ENCODE assay signal across 30 cellular contexts in the genomic region with DNA sequence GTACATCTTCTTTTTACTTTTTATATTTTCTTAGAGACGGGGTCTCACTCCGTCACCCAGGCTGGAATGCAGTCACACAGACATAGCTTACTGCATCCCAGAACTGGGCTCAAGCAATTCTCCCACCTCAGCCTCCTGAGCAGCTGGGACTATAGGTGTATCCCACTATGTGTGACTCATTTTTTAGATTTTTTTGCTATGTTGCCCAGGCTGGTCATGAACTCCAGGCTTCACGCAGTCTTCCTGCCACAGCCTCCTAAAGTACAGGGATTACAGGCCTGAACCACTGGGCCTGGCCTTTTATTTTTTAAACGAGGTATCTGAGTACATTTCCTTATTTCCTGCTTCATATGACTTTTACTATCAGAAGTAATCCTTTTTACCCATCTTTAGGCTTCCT. TPM values are rescaled to one million over a fixed set of nuclear protein-coding genes. Genes with fewer than 3 reads are reported as not detected.
DNase-seq lines count a peak whose midpoint lies in the region; ATAC-seq and TF ChIP-seq lines count a peak whose summit lies in the region.
"Had no signal": no experiment of that assay in that cellular context is flagged by ENCODE, and none has a peak within 500 bp of the region (broad histone marks: within the 10 kb centered on the region; RNA-seq: fewer than 3 reads in every experiment).

No MANE protein-coding gene starts in this region.

- H3K27me3 ChIP-seq in endodermal cell (ENCODE audit: control insufficient read depth, insufficient read depth, low read length, poor library complexity, severe bottlenecking) (no peaks in the 10 kb centered on the region), body of pancreas (no peaks in the 10 kb centered on the region), PC-3 (ENCODE audit: low read length) (no peaks in the 10 kb centered on the region)
- H3K27me3 ChIP-seq: BLaER1, esophagus squamous epithelium, gastrocnemius medialis, hepatocyte, suprapubic skin, upper lobe of right lung had no signal

- no peak overlapping the region for H2AFZ ChIP-seq in PC-3 (ENCODE audit: low read length)
- H2AFZ ChIP-seq: hepatocyte had no signal

- H3K4me3 ChIP-seq in SK-N-MC (no peak overlapping the region), endodermal cell (ENCODE audit: low read length) (no peak overlapping the region), body of pancreas (no peak overlapping the region), PC-3 (ENCODE audit: low read length) (no peak overlapping the region)
- H3K4me3 ChIP-seq: BLaER1, esophagus squamous epithelium, gastrocnemius medialis, hepatocyte, suprapubic skin, upper lobe of right lung had no signal

- ATAC-seq in body of pancreas, result no peak
- no peak for ATAC-seq in PC-3
- ATAC-seq: gastrocnemius medialis; HCT116; left cardiac atrium; sciatic nerve; stimulated activated memory B cell treated with anti-CD40 and anti-IgM and Interleukin-4, amounts not matched to agents 10 μg/mL and 1 μg/mL and 100 μg/mL, for 72 hours; upper lobe of right lung had no signal

- TF ChIP-seq CTCF in endodermal cell (conservative IDR thresholded peaks at IDR 0.05) (no peak), nephron progenitor cell (IDR thresholded peaks at IDR 0.05) (no peak), body of pancreas (IDR thresholded peaks at IDR 0.05) (no peak), PC-3 (conservative IDR thresholded peaks at IDR 0.05; ENCODE audit: low read depth, low read length) (no peak)

- H3K4me2 ChIP-seq in PC-3 (ENCODE audit: low read length), result no peak overlapping the region
- H3K4me2 ChIP-seq: BLaER1, hepatocyte had no signal

- peaks cover 37% of the 10 kb centered on the region for H3K79me2 ChIP-seq in PC-3 (ENCODE audit: low read length)

- H3K9ac ChIP-seq in SK-N-MC (ENCODE audit: insufficient read length) (no peak overlapping the region), endodermal cell (ENCODE audit: extremely low read depth, low read length, poor library complexity, severe bottlenecking) (no peak overlapping the region), PC-3 (ENCODE audit: low read length) (no peak overlapping the region)
- H3K9ac ChIP-seq: BLaER1 had no signal

- H3K36me3 ChIP-seq in SK-N-MC (ENCODE audit: insufficient read depth, low read length) (peaks cover 9% of the 10 kb centered on the region; the same call in 1 of the 2 replicates), endodermal cell (ENCODE audit: control insufficient read depth, insufficient read depth, low read length) (no peaks in the 10 kb centered on the region), body of pancreas (replicated peaks in 1 of 2; ENCODE audit: insufficient read depth in 1 of 2, low read depth in 2 of 2) (no peaks in the 10 kb centered on the region), PC-3 (ENCODE audit: low read depth, low read length) (no peaks in the 10 kb centered on the region)
- H3K36me3 ChIP-seq: esophagus squamous epithelium, gastrocnemius medialis, suprapubic skin, upper lobe of right lung had no signal

- H3K27me3 Mint-ChIP-seq in activated naive CD4-positive, alpha-beta T cell treated with anti-CD3 and anti-CD28 coated beads for 36 hours (ENCODE audit: low read depth), result no peaks in the 10 kb centered on the region
- no peaks in the 10 kb centered on the region for H3K27me3 Mint-ChIP-seq in endodermal cell (ENCODE audit: insufficient read depth)
- no peaks in the 10 kb centered on the region for H3K27me3 Mint-ChIP-seq in nephron progenitor cell (ENCODE audit: low read depth, poor library complexity)
- H3K27me3 Mint-ChIP-seq: progenitor cell of endocrine pancreas; stimulated activated memory B cell treated with anti-CD40 and anti-IgM and Interleukin-4, amounts not matched to agents 10 μg/mL and 1 μg/mL and 100 μg/mL, for 72 hours had no signal

- H3K9me3 Mint-ChIP-seq in activated naive CD4-positive, alpha-beta T cell treated with anti-CD3 and anti-CD28 coated beads for 36 hours, result no peaks in the 10 kb centered on the region
- H3K9me3 Mint-ChIP-seq in endodermal cell, result no peaks in the 10 kb centered on the region
- H3K9me3 Mint-ChIP-seq in nephron progenitor cell, result no peaks in the 10 kb centered on the region
- H3K9me3 Mint-ChIP-seq: stimulated activated memory B cell treated with anti-CD40 and anti-IgM and Interleukin-4, amounts not matched to agents 10 μg/mL and 1 μg/mL and 100 μg/mL, for 72 hours had no signal

- no peaks in the 10 kb centered on the region for H3F3A ChIP-seq in PC-3 (ENCODE audit: low read length, unreplicated experiment)

- intact Hi-C loops in activated naive CD4-positive, alpha-beta T cell treated with anti-CD3 and anti-CD28 coated beads for 36 hours (cut with micrococcal nuclease), result no loop called here
- intact Hi-C loops in body of pancreas (cut with DNase I), result no loop called here
- intact Hi-C loops in PC-3 (cut with micrococcal nuclease), result no loop called here

- peaks cover 3% of the 10 kb centered on the region; the same call in 1 of the 2 replicates for H4K20me1 ChIP-seq in PC-3 (ENCODE audit: low read length)

- no peaks in the 10 kb centered on the region for H3K9me2 ChIP-seq in PC-3 (replicated peaks; ENCODE audit: low read length)

- H3K27ac Mint-ChIP-seq in activated naive CD4-positive, alpha-beta T cell treated with anti-CD3 and anti-CD28 coated beads for 36 hours, result peak overlapping the region; percentile 18
- H3K27ac Mint-ChIP-seq in endodermal cell, result peak overlapping the region; percentile 57
- peak overlapping the region; percentile 19 for H3K27ac Mint-ChIP-seq in nephron progenitor cell
- H3K27ac Mint-ChIP-seq: progenitor cell of endocrine pancreas; stimulated activated memory B cell treated with anti-CD40 and anti-IgM and Interleukin-4, amounts not matched to agents 10 μg/mL and 1 μg/mL and 100 μg/mL, for 72 hours had no signal

- POLR2A ChIA-PET in PC-3 (lab: Charles Lee; ENCODE audit: unreplicated experiment), result no interaction called here

- no peak overlapping the region for H3K4me3 Mint-ChIP-seq in activated naive CD4-positive, alpha-beta T cell treated with anti-CD3 and anti-CD28 coated beads for 36 hours
- no peak overlapping the region for H3K4me3 Mint-ChIP-seq in endodermal cell
- H3K4me3 Mint-ChIP-seq in nephron progenitor cell, result no peak overlapping the region
- H3K4me3 Mint-ChIP-seq: stimulated activated memory B cell treated with anti-CD40 and anti-IgM and Interleukin-4, amounts not matched to agents 10 μg/mL and 1 μg/mL and 100 μg/mL, for 72 hours had no signal

- no peak for TF ChIP-seq POLR2A in body of pancreas (IDR thresholded peaks at IDR 0.05)

- no peak for DNase-seq in activated naive CD4-positive, alpha-beta T cell treated with anti-CD3 and anti-CD28 coated beads for 36 hours
- DNase-seq in activated naive CD4-positive, alpha-beta T cell (lab: John Stamatoyannopoulos, UW), result no peak
- DNase-seq in SK-N-MC (ENCODE audit: low read depth, low spot score), result no peak
- DNase-seq in endodermal cell, result no peak
- no peak for DNase-seq in nephron progenitor cell
- no peak for DNase-seq in body of pancreas
- no peak for DNase-seq in substantia nigra (lab: John Stamatoyannopoulos, UW)
- DNase-seq in PC-3, result no peak
- DNase-seq: activated CD4-positive, alpha-beta T cell treated with anti-CD3 and anti-CD28 coated beads, Interleukin-2, amount 50 U/mL, for 1 hour; activated CD8-positive, alpha-beta memory T cell treated with anti-CD3 and anti-CD28 coated beads, Interleukin-2, amount 50 U/mL, for 4 hours; activated effector memory CD4-positive, alpha-beta T cell treated with anti-CD3 and anti-CD28 coated beads, Interleukin-2, amount 50 U/mL, for 16 hours; amniotic stem cell; Calu3; cortex of kidney; DND-41; esophagus squamous epithelium; gastrocnemius medialis; left cardiac atrium; NCI-H446; NCI-H774; stimulated activated CD4-positive, alpha-beta T cell treated with anti-CD3 and anti-CD28 coated beads, Interleukin-4, amount 100 ng/mL, for 24 hours; upper lobe of right lung had no signal

- H3K9me3 ChIP-seq in SK-N-MC (ENCODE audit: low read depth, low read length) (no peaks in the 10 kb centered on the region), endodermal cell (ENCODE audit: control insufficient read depth, low read length) (no peaks in the 10 kb centered on the region), body of pancreas (no peaks in the 10 kb centered on the region), PC-3 (ENCODE audit: low read length) (no peaks in the 10 kb centered on the region)
- H3K9me3 ChIP-seq: BLaER1, esophagus squamous epithelium, gastrocnemius medialis, suprapubic skin, upper lobe of right lung had no signal

- BruUV-seq in PC-3 (replicated peaks; lab: Mats Ljungman, UMichigan), result no TSS peak

- H3K36me3 Mint-ChIP-seq in activated naive CD4-positive, alpha-beta T cell treated with anti-CD3 and anti-CD28 coated beads for 36 hours (ENCODE audit: low read depth), result no peaks in the 10 kb centered on the region
- H3K36me3 Mint-ChIP-seq in endodermal cell (ENCODE audit: low read depth) (no peaks in the 10 kb centered on the region), nephron progenitor cell (ENCODE audit: low read depth) (peaks cover 11% of the 10 kb centered on the region)

- peaks cover 59% of the 10 kb centered on the region for H3K4me1 Mint-ChIP-seq in activated naive CD4-positive, alpha-beta T cell treated with anti-CD3 and anti-CD28 coated beads for 36 hours (ENCODE audit: low read depth)
- H3K4me1 Mint-ChIP-seq in endodermal cell (no peaks in the 10 kb centered on the region), nephron progenitor cell (peaks cover 5% of the 10 kb centered on the region)

- no peaks in the 10 kb centered on the region for H3K4me1 ChIP-seq in endodermal cell (ENCODE audit: control insufficient read depth, insufficient read depth, low read length)
- peaks cover 17% of the 10 kb centered on the region for H3K4me1 ChIP-seq in body of pancreas
- H3K4me1 ChIP-seq in PC-3 (ENCODE audit: insufficient read depth, low read length), result peaks cover 3% of the 10 kb centered on the region; the same call in 1 of the 2 replicates
- H3K4me1 ChIP-seq: BLaER1 had no signal

- 86% methylated on average over 3 to 4 of the region's 4 CpGs for WGBS in endodermal cell (ENCODE audit: insufficient coverage in 1 of 2, insufficient read length in 1 of 2), 2 experiments
- WGBS in body of pancreas, 2 donors, result 75 to 82% methylated on average over 4 of the region's 4 CpGs

- CTCF ChIA-PET in activated naive CD4-positive, alpha-beta T cell treated with anti-CD3 and anti-CD28 coated beads for 36 hours (lab: Charles Lee), result no interaction called here
- CTCF ChIA-PET in PC-3 (lab: Charles Lee), result no interaction called here

- H3K27ac ChIP-seq in SK-N-MC (peak overlapping the region; percentile 96), endodermal cell (ENCODE audit: low read depth, low read length) (no peak overlapping the region), body of pancreas (no peak overlapping the region), substantia nigra (ENCODE audit: low read depth, low read length, poor library complexity, severe bottlenecking) (no peak overlapping the region), PC-3 (ENCODE audit: low read length) (no peak overlapping the region)
- H3K27ac ChIP-seq: BLaER1, esophagus squamous epithelium, hepatocyte, suprapubic skin, upper lobe of right lung, VCaP had no signal

RNA-seq across cellular contexts. Expression of gene GLG1, which starts 48.0 kb away (rescaled TPM):
- total RNA-seq in activated naive CD4-positive, alpha-beta T cell treated with anti-CD3 and anti-CD28 coated beads for 36 hours, result 10 to 100 TPM; 60.8 to 62.0 TPM
- total RNA-seq in endodermal cell (100 to 1,000 TPM; 120 to 136 TPM), body of pancreas (100 to 1,000 TPM; 103 to 144 TPM), PC-3 (2014; rRNA removed) (63.5 and 86.4 TPM in 2 replicates)
- polyA plus RNA-seq in endodermal cell (2013, experiment 1 of 2), result 94.6 TPM
- 93.6 TPM for polyA plus RNA-seq in endodermal cell (2013, experiment 2 of 2)
